14 cellular contexts compared by ENCODE assay signal in genomic region chr17:78534492-78535284, GRCh38. TPM values are rescaled to one million over a fixed set of nuclear protein-coding genes. Genes with fewer than 3 reads are reported as not detected.
DNase-seq lines count a peak whose midpoint lies in the region; ATAC-seq and TF ChIP-seq lines count a peak whose summit lies in the region.
"Had no signal": no experiment of that assay in that cellular context is flagged by ENCODE, and none has a peak within 500 bp of the region (broad histone marks: within the 10 kb centered on the region; RNA-seq: fewer than 3 reads in every experiment).

No MANE protein-coding gene starts in this region.

- TF ChIP-seq CTCF in CD4-positive, alpha-beta T cell (IDR thresholded peaks at IDR 0.05): no peak
- no peak for TF ChIP-seq CTCF in A673 (conservative IDR thresholded peaks at IDR 0.05; ENCODE audit: low read depth, low read length)

- H3K27ac Mint-ChIP-seq in CD4-positive, alpha-beta T cell: peak overlapping the region; percentile 62
- peak overlapping the region; percentile 2 for H3K27ac Mint-ChIP-seq in central memory CD8-positive, alpha-beta T cell (ENCODE audit: low read depth)

- H3K36me3 ChIP-seq in KOPT-K1 (ENCODE audit: insufficient read depth, low read length) (no peaks in the 10 kb centered on the region), A673 (ENCODE audit: insufficient read depth, low read length, poor library complexity, severe bottlenecking) (no peaks in the 10 kb centered on the region)
- H3K36me3 ChIP-seq: uterus had no signal

- POLR2A ChIA-PET in CD4-positive, alpha-beta T cell (lab: Charles Lee): interaction anchor here (0.6 to 1.3 kb wide), 2 partner anchors 12 to 162 kb away, joined by 3 to 4 read pairs; no protein-coding TSS in a partner anchor
- POLR2A ChIA-PET in A673 (lab: Charles Lee; ENCODE audit: low non-redundant PET): no interaction called here

- H3K4me1 Mint-ChIP-seq in CD4-positive, alpha-beta T cell (ENCODE audit: low read depth): peaks cover 21% of the 10 kb centered on the region
- peaks cover 10% of the 10 kb centered on the region for H3K4me1 Mint-ChIP-seq in central memory CD8-positive, alpha-beta T cell

- no peaks in the 10 kb centered on the region for H3K4me1 ChIP-seq in A673 (ENCODE audit: insufficient read depth, low read length, poor library complexity, severe bottlenecking)
- H3K4me1 ChIP-seq: uterus had no signal

- H3K27me3 Mint-ChIP-seq in CD4-positive, alpha-beta T cell: no peaks in the 10 kb centered on the region
- no peaks in the 10 kb centered on the region for H3K27me3 Mint-ChIP-seq in central memory CD8-positive, alpha-beta T cell

- no peaks in the 10 kb centered on the region for H3K27me3 ChIP-seq in CD4-positive, alpha-beta T cell (ENCODE audit: control insufficient read depth, insufficient read depth, low read length)
- no peaks in the 10 kb centered on the region for H3K27me3 ChIP-seq in A673 (replicated peaks; ENCODE audit: insufficient read depth, low read depth, low read length, poor library complexity)
- H3K27me3 ChIP-seq: uterus had no signal

- no peaks in the 10 kb centered on the region for H3K9me3 Mint-ChIP-seq in CD4-positive, alpha-beta T cell
- H3K9me3 Mint-ChIP-seq in central memory CD8-positive, alpha-beta T cell: no peaks in the 10 kb centered on the region

- no peak overlapping the region for H3K4me3 ChIP-seq in A673 (ENCODE audit: low read depth, low read length, poor library complexity, severe bottlenecking)
- H3K4me3 ChIP-seq: uterus had no signal

- no peak for DNase-seq in CD4-positive, alpha-beta T cell
- DNase-seq in central memory CD8-positive, alpha-beta T cell (ENCODE audit: low spot score in 2 of 2): no peak
- peak; percentile 49 for DNase-seq in occipital lobe (lab: John Stamatoyannopoulos, UW)
- no peak for DNase-seq in cortex of kidney (lab: John Stamatoyannopoulos, UW)
- no peak for DNase-seq in A673 (ENCODE audit: low spot score)
- DNase-seq: activated CD4-positive, alpha-beta T cell treated with anti-CD3 and anti-CD28 coated beads, Interleukin-2, amount 50 U/mL, for 4 hours; activated gamma-delta T cell treated with Interleukin-2 at 50 U/mL for 16 hours; Kasumi-1; stimulated activated CD4-positive, alpha-beta T cell treated with anti-CD3 and anti-CD28 coated beads, Interleukin-2, amount 100 ng/mL, for 48 hours; uterus had no signal

- no TSS peak for BruUV-seq in A673 (replicated peaks; lab: Mats Ljungman, UMichigan)

- H3K36me3 Mint-ChIP-seq in CD4-positive, alpha-beta T cell (ENCODE audit: low read depth): no peaks in the 10 kb centered on the region
- H3K36me3 Mint-ChIP-seq in central memory CD8-positive, alpha-beta T cell (ENCODE audit: insufficient read depth): no peaks in the 10 kb centered on the region

- CTCF ChIA-PET in CD4-positive, alpha-beta T cell (lab: Charles Lee): interaction anchor here (0.6 to 1.7 kb wide), 2 partner anchors 12 to 14 kb away, joined by 4 to 6 read pairs; no protein-coding TSS in a partner anchor
- CTCF ChIA-PET in A673 (lab: Charles Lee): no interaction called here

- H3K9me3 ChIP-seq in CD4-positive, alpha-beta T cell (ENCODE audit: control insufficient read depth, low read length): no peaks in the 10 kb centered on the region
- H3K9me3 ChIP-seq in KOPT-K1 (ENCODE audit: insufficient read depth, low read length, poor library complexity, severe bottlenecking): no peaks in the 10 kb centered on the region
- no peaks in the 10 kb centered on the region for H3K9me3 ChIP-seq in A673 (ENCODE audit: low read depth, low read length, poor library complexity, severe bottlenecking)
- H3K9me3 ChIP-seq: uterus had no signal

- peak; percentile 26 for ATAC-seq in CD4-positive, alpha-beta T cell (ENCODE audit: poor library complexity)
- ATAC-seq in central memory CD8-positive, alpha-beta T cell (replicated peaks; ENCODE audit: extremely low read depth, poor library complexity, severe bottlenecking): no peak
- ATAC-seq in GM21737 (IDR thresholded peaks at IDR 0.05; ENCODE audit: unreplicated experiment): no peak

- H3K27ac ChIP-seq in CD4-positive, alpha-beta T cell (ENCODE audit: low read depth, low read length): no peak overlapping the region
- peak overlapping the region; percentile 50 for H3K27ac ChIP-seq in KOPT-K1 (ENCODE audit: low read depth, low read length, poor library complexity, severe bottlenecking)
- no peak overlapping the region for H3K27ac ChIP-seq in A673 (ENCODE audit: low read depth, low read length, poor library complexity, severe bottlenecking)
- H3K27ac ChIP-seq: uterus had no signal

- intact Hi-C loops in CD4-positive, alpha-beta T cell (cut with DNase I, micrococcal nuclease): no loop called here
- intact Hi-C loops in A673 (cut with micrococcal nuclease; ENCODE audit: unreplicated experiment): no loop called here

- peak overlapping the region; percentile 0 for H3K4me3 Mint-ChIP-seq in CD4-positive, alpha-beta T cell
- H3K4me3 Mint-ChIP-seq in central memory CD8-positive, alpha-beta T cell: no peak overlapping the region

RNA-seq across cellular contexts. Expression of gene DNAH17, which starts 42.5 kb away (rescaled TPM):
- under 1 TPM in 1 of 2 experiments, not detected in 1; 0.14 TPM for total RNA-seq in CD4-positive, alpha-beta T cell
- under 0.01 TPM for total RNA-seq in occipital lobe
- 0.11 and 0.22 TPM in 2 replicates for total RNA-seq in A673 (2021)
- total RNA-seq: myocyte; T-helper 2 cell treated with Interferon-gamma antibody and Interleukin-4, amounts not matched to agents 100 ng/mL and 5 ng/mL, for 36 hours had no signal
